In genomic region chr7:123534383-123535260, GRCh38 we compare ENCODE assay signal across 8 cellular contexts.
A peak's percentile ranks its signal among the peaks of the same experiment; 100 is the strongest.
DNase-seq lines count a peak whose midpoint lies in the region; ATAC-seq, FAIRE-seq and TF ChIP-seq lines count a peak whose summit lies in the region.

IQUB (minus strand) TSS chr7:123534595; CDS start chr7:123512340, 22,255 bp downstream.

- TF ChIP-seq POLR2A in GM18951 (IDR thresholded peaks at IDR 0.05; ENCODE audit: extremely low read depth, insufficient read depth, insufficient read length), result peak; percentile 54

- DNase-seq in AG08395 (ENCODE audit: low spot score), result peak; percentile 97
- peak; percentile 88 for DNase-seq in NCI-H226
- peak; percentile 85 to 97 (median 90) for DNase-seq in activated CD4-positive, CD25-positive, alpha-beta regulatory T cell (lab: John Stamatoyannopoulos, UW)
- DNase-seq in central memory CD4-positive, alpha-beta T cell, result peak; percentile 88
- DNase-seq in stimulated activated CD4-positive, alpha-beta T cell treated with anti-CD3 and anti-CD28 coated beads, Interleukin-12 subunit alpha, Interleukin-12 subunit beta, amount 100 ng/mL, for 24 hours (ENCODE audit: low read depth in 2 of 2), result peak; percentile 94 to 98

- in situ Hi-C loops in GM18951 (cut with MboI; ENCODE audit: low sequenced_read_pairs, unreplicated experiment), result no loop called here

- peak; percentile 76 for ATAC-seq in HG03175 (IDR thresholded peaks at IDR 0.05; ENCODE audit: unreplicated experiment)

- FAIRE-seq in islet of Langerhans (lab: Jason Lieb, UNC), result peak; percentile 41

Comparison
In these comparisons a context has a peak if more than half of its experiments do, and no peak if none do; other contexts are left out.
1. Peak in every context shown above with its lines: DNase-seq and ATAC-seq.